ENCODE assay signal across 5 cellular contexts in genomic region chr15:76384409-76384808, GRCh38.
TF ChIP-seq lines count a peak whose summit lies in the region.

No MANE protein-coding gene starts in this region.

TF ChIP-seq in HepG2, 621 proteins besides CTCF, POLR2A, EP300 and RAD21:
- peak; percentile 76 to 78 for TF ChIP-seq MAFK (conservative IDR thresholded peaks at IDR 0.05 in 1 of 2, IDR thresholded peaks at IDR 0.05 in 1 of 2; ENCODE audit: low read length in 2 of 2)
- no peak for TF ChIP-seq MXI1 (IDR thresholded peaks at IDR 0.05; ENCODE audit: borderline replicate concordance, low read depth, low read length)
- no peak for TF ChIP-seq ZNF83 (CRISPR knock-in tag; IDR thresholded peaks at IDR 0.05; ENCODE audit: borderline replicate concordance)
- TF ChIP-seq PRPF4 (IDR thresholded peaks at IDR 0.05; ENCODE audit: low read depth, low read length, poor library complexity, severe bottlenecking), result no peak
- no peak for TF ChIP-seq ZNF639 (CRISPR knock-in tag; conservative IDR thresholded peaks at IDR 0.05)
- no peak for TF ChIP-seq ZNF672 (CRISPR knock-in tag; IDR thresholded peaks at IDR 0.05)
- TF ChIP-seq MAFF (IDR thresholded peaks at IDR 0.05; ENCODE audit: low read depth, low read length), result peak; percentile 50
- TF ChIP-seq THYN1 (CRISPR knock-in tag; IDR thresholded peaks at IDR 0.05; ENCODE audit: borderline replicate concordance, low read depth), result no peak

TF ChIP-seq in A549, 52 proteins besides CTCF, POLR2A, EP300 and RAD21:
- TF ChIP-seq TP53 (CRISPR knock-in tag; IDR thresholded peaks at IDR 0.05) (no peak), MAFK (IDR thresholded peaks at IDR 0.05; ENCODE audit: partially characterized antibody) (peak; percentile 89)

TF ChIP-seq in IMR-90, 13 proteins besides CTCF, POLR2A, EP300 and RAD21:
- no peak for TF ChIP-seq RFX5 (IDR thresholded peaks at IDR 0.05; ENCODE audit: low read depth, low read length)
- TF ChIP-seq SMC3 (IDR thresholded peaks at IDR 0.05; ENCODE audit: low read depth, low read length), result no peak
- peak; percentile 60 for TF ChIP-seq MAFK (IDR thresholded peaks at IDR 0.05; ENCODE audit: low read depth, low read length)
TF ChIP-seq in IMR-90: peak in this region for 1.

TF ChIP-seq in K562, 482 proteins besides CTCF, POLR2A, EP300 and RAD21:
- 0 out of 2 replicates have a peak, but pooled peaks have one; percentile 25 for TF ChIP-seq MAFF (IDR thresholded peaks at IDR 0.05; ENCODE audit: low read length)
- TF ChIP-seq SPI1 (IDR thresholded peaks at IDR 0.05; ENCODE audit: borderline replicate concordance, low read depth, low read length), result no peak
- peak; percentile 52 for TF ChIP-seq C11orf30 (IDR thresholded peaks at IDR 0.05; ENCODE audit: low read depth)
- peak; percentile 65 for TF ChIP-seq ZNF316 (IDR thresholded peaks at IDR 0.05)
TF ChIP-seq in K562: peak in this region for 3.

TF ChIP-seq in SK-N-SH, 30 proteins besides CTCF, POLR2A, EP300 and RAD21:
- TF ChIP-seq TCF12 (IDR thresholded peaks at IDR 0.05) (no peak), USF2 (IDR thresholded peaks at IDR 0.05; ENCODE audit: borderline replicate concordance, low read depth, low read length) (no peak), IRF3 (IDR thresholded peaks at IDR 0.05; ENCODE audit: low read depth, low read length) (no peak), RFX5 (IDR thresholded peaks at IDR 0.05; ENCODE audit: low read length) (no peak), MAX (IDR thresholded peaks at IDR 0.05; ENCODE audit: low read depth) (no peak), FOSL2 (IDR thresholded peaks at IDR 0.05; ENCODE audit: borderline replicate concordance, low read depth) (no peak), PBX3 (IDR thresholded peaks at IDR 0.05) (no peak), TAF1 (IDR thresholded peaks at IDR 0.05; ENCODE audit: borderline replicate concordance, low read depth, low read length) (no peak), TEAD4 (IDR thresholded peaks at IDR 0.05; ENCODE audit: borderline replicate concordance, insufficient read depth) (no peak), NFIC (IDR thresholded peaks at IDR 0.05; ENCODE audit: borderline replicate concordance) (no peak), RXRA (IDR thresholded peaks at IDR 0.05; ENCODE audit: borderline replicate concordance, low read depth) (no peak), CHD2 (IDR thresholded peaks at IDR 0.05; ENCODE audit: low read length, partially characterized antibody) (no peak), ZBTB33 (IDR thresholded peaks at IDR 0.05; ENCODE audit: borderline replicate concordance, low read depth) (no peak), NRF1 (IDR thresholded peaks at IDR 0.05; ENCODE audit: low read depth, low read length) (no peak), EZH2phosphoT487 (IDR thresholded peaks at IDR 0.05; ENCODE audit: borderline replicate concordance, low read depth) (no peak), FOXJ3 (CRISPR knock-in tag; IDR thresholded peaks at IDR 0.05) (no peak), POLR2AphosphoS5 (IDR thresholded peaks at IDR 0.05; ENCODE audit: low read depth, low read length) (no peak)
